In genomic region chrX:77901506-77901905, GRCh38 we compare ENCODE assay signal across 12 cellular contexts. TPM values are rescaled to one million over a fixed set of nuclear protein-coding genes. Genes with fewer than 3 reads are reported as not detected.
A peak's percentile ranks its signal among the peaks of the same experiment; 100 is the strongest.
DNase-seq lines count a peak whose midpoint lies in the region; ATAC-seq, FAIRE-seq and TF ChIP-seq lines count a peak whose summit lies in the region.
"Had no signal": no experiment of that assay in that cellular context is flagged by ENCODE, and none has a peak within 500 bp of the region (broad histone marks: within the 10 kb centered on the region; RNA-seq: fewer than 3 reads in every experiment).

No MANE protein-coding gene starts in this region.

- POLR2A ChIA-PET in GM12878 (lab: Charles Lee) = interaction anchor here (1.0 to 1.7 kb wide), 4 partner anchors 9 to 172 kb away, joined by 3 to 4 read pairs (median 3); partner anchors contain the start of gene ATP7A

- H3K36me3 ChIP-seq in Loucy (ENCODE audit: insufficient read depth, low read length) (no peaks in the 10 kb centered on the region; the same call in 1 of the 2 replicates), GM12878 (ENCODE audit: control insufficient read depth in 2 of 2, insufficient read depth in 2 of 2, low read length in 1 of 2) (no peaks in the 10 kb centered on the region; a peak in 1 of 4 replicates), neural cell (ENCODE audit: insufficient read depth, low read length) (no peaks in the 10 kb centered on the region), WERI-Rb-1 (no peaks in the 10 kb centered on the region)

- H3K9ac ChIP-seq in Loucy (ENCODE audit: low read depth, low read length, poor library complexity, severe bottlenecking) (peak overlapping the region; percentile 91), GM12878 (ENCODE audit: control insufficient read depth, insufficient read depth, low read length) (no peak overlapping the region), neural cell (ENCODE audit: low read length) (no peak overlapping the region)

- intact Hi-C loops in GM12878 (cut with micrococcal nuclease; ENCODE audit: unreplicated experiment) = no loop called here

- no peak for TF ChIP-seq EP300 in GM12878 (IDR thresholded peaks at IDR 0.05; ENCODE audit: borderline replicate concordance in 1 of 2, control insufficient read depth in 1 of 2, low read depth in 2 of 2, low read length in 2 of 2)
- no peak for TF ChIP-seq EP300 in neural cell (conservative IDR thresholded peaks at IDR 0.05; ENCODE audit: poor library complexity, severe bottlenecking)

- H2AFZ ChIP-seq in Loucy (ENCODE audit: low read length) = no peak overlapping the region
- no peak overlapping the region for H2AFZ ChIP-seq in GM12878 (ENCODE audit: control insufficient read depth, low read depth, low read length)
- H2AFZ ChIP-seq in neural cell (ENCODE audit: low read depth, low read length) = no peak overlapping the region

- peaks cover 26% of the 10 kb centered on the region for H4K20me1 ChIP-seq in Loucy (ENCODE audit: insufficient read depth, low read length, poor library complexity, severe bottlenecking)
- no peaks in the 10 kb centered on the region for H4K20me1 ChIP-seq in GM12878 (ENCODE audit: control insufficient read depth, insufficient read depth)
- no peaks in the 10 kb centered on the region for H4K20me1 ChIP-seq in neural cell (ENCODE audit: insufficient read depth)

- in situ Hi-C loops in GM12878 (cut with MboI) = loop anchor here (10.0 kb wide), 1 partner anchor 123 kb away; no protein-coding TSS in a partner anchor

- no TSS peak for BruUV-seq in GM12878 (replicated peaks; lab: Mats Ljungman, UMichigan)

- no peak for TF ChIP-seq RAD21 in GM12878 (IDR thresholded peaks at IDR 0.05; ENCODE audit: insufficient read depth, low read depth, low read length)
- no peak for TF ChIP-seq RAD21 in neural cell (conservative IDR thresholded peaks at IDR 0.05)

- no peak for FAIRE-seq in GM12878 (lab: Jason Lieb, UNC)

- TF ChIP-seq POLR2A in GM12878 (IDR thresholded peaks at IDR 0.05; ENCODE audit: low read depth, low read length) = no peak

- RAD21 ChIA-PET in GM12878 (lab: Charles Lee; ENCODE audit: unreplicated experiment) = interaction anchor here (1.0 to 2.9 kb wide), 3 partner anchors 8 to 128 kb away, joined by 6 to 31 read pairs (median 11); partner anchors contain the start of gene ATP7A

- H3K36me3 Mint-ChIP-seq in activated CD8-positive, alpha-beta memory T cell treated with anti-CD3 and anti-CD28 coated beads, Interleukin-2, amount 10 ng/mL, durations not matched to agents 7 days and 5 days = peaks cover 27% of the 10 kb centered on the region

- H3K9me3 ChIP-seq in Loucy (ENCODE audit: insufficient read depth, low read depth, low read length) = no peaks in the 10 kb centered on the region
- no peaks in the 10 kb centered on the region; the same call in 2 of the 3 replicates for H3K9me3 ChIP-seq in GM12878 (replicated peaks; ENCODE audit: control insufficient read depth, insufficient read depth, low read length)
- no peaks in the 10 kb centered on the region for H3K9me3 ChIP-seq in neural cell (ENCODE audit: low read length)
- H3K9me3 ChIP-seq in WERI-Rb-1 (ENCODE audit: severe bottlenecking) = peaks cover 4% of the 10 kb centered on the region
- H3K9me3 ChIP-seq: ascending aorta, upper lobe of right lung had no signal

- H3K9me3 Mint-ChIP-seq in activated CD8-positive, alpha-beta memory T cell treated with anti-CD3 and anti-CD28 coated beads, Interleukin-2, amount 10 ng/mL, durations not matched to agents 7 days and 5 days (ENCODE audit: low read depth) = no peaks in the 10 kb centered on the region

- H3K4me2 ChIP-seq in Loucy (ENCODE audit: low read depth, low read length, poor library complexity, severe bottlenecking) = peak overlapping the region; percentile 96
- peak overlapping the region; percentile 33; the same call in 1 of the 2 replicates for H3K4me2 ChIP-seq in GM12878 (ENCODE audit: control insufficient read depth, insufficient read depth)
- no peak overlapping the region for H3K4me2 ChIP-seq in neural cell (ENCODE audit: low read length)

- TF ChIP-seq CTCF in Loucy (conservative IDR thresholded peaks at IDR 0.05; ENCODE audit: low read length) (no peak), GM12878 (IDR thresholded peaks at IDR 0.05 in 2 of 3, conservative IDR thresholded peaks at IDR 0.05 in 1 of 3; ENCODE audit: control insufficient read depth in 2 of 3, extremely low read depth in 1 of 3, insufficient read depth in 1 of 3, low read depth in 3 of 3, low read length in 3 of 3) (no peak), neural cell (IDR thresholded peaks at IDR 0.05; ENCODE audit: poor library complexity, severe bottlenecking) (no peak), WERI-Rb-1 (IDR thresholded peaks at IDR 0.05; ENCODE audit: low read depth, low read length) (no peak)

- H3F3A ChIP-seq in Loucy (ENCODE audit: low read depth) (no peaks in the 10 kb centered on the region), neural cell (ENCODE audit: insufficient read depth, low read length, poor library complexity, severe bottlenecking) (no peaks in the 10 kb centered on the region)

- CTCF ChIA-PET in activated CD8-positive, alpha-beta memory T cell treated with anti-CD3 and anti-CD28 coated beads, Interleukin-2, amount 10 ng/mL, durations not matched to agents 7 days and 5 days (lab: Charles Lee) = no interaction called here
- CTCF ChIA-PET in GM12878 (lab: Yijun Ruan, JAX) = interaction anchor here (3.2 to 3.8 kb wide), 3 partner anchors 8 to 123 kb away, joined by 21 to 30 read pairs (median 24); partner anchors contain the start of gene ATP7A

- no peaks in the 10 kb centered on the region for H3K4me1 ChIP-seq in Loucy (ENCODE audit: insufficient read depth, low read length, poor library complexity, severe bottlenecking)
- no peaks in the 10 kb centered on the region for H3K4me1 ChIP-seq in GM12878 (ENCODE audit: control insufficient read depth, insufficient read depth, low read length)

- no peak for ATAC-seq in activated CD8-positive, alpha-beta memory T cell treated with anti-CD3 and anti-CD28 coated beads, Interleukin-2, amount 10 ng/mL, durations not matched to agents 7 days and 5 days
- no peak for ATAC-seq in GM12878
- ATAC-seq: upper lobe of right lung had no signal

- peak overlapping the region; percentile 93 for H3K4me3 ChIP-seq in Loucy (ENCODE audit: low read length, poor library complexity, severe bottlenecking)
- peak overlapping the region; percentile 44; the same call in 1 of the 2 replicates for H3K4me3 ChIP-seq in GM12878
- peak overlapping the region; percentile 78 for H3K4me3 ChIP-seq in neural cell (ENCODE audit: low read length)
- no peak overlapping the region for H3K4me3 ChIP-seq in WERI-Rb-1 (ENCODE audit: low read depth, low read length)

- H3K27me3 Mint-ChIP-seq in activated CD8-positive, alpha-beta memory T cell treated with anti-CD3 and anti-CD28 coated beads, Interleukin-2, amount 10 ng/mL, durations not matched to agents 7 days and 5 days = no peaks in the 10 kb centered on the region

- H3K27ac Mint-ChIP-seq in activated CD8-positive, alpha-beta memory T cell treated with anti-CD3 and anti-CD28 coated beads, Interleukin-2, amount 10 ng/mL, durations not matched to agents 7 days and 5 days = peak overlapping the region; percentile 68

- SMC1A ChIA-PET in GM12878 (lab: Charles Lee; ENCODE audit: uncharacterized antibody, unreplicated experiment) = interaction anchor here (1.1 to 1.7 kb wide), 2 partner anchors 12 to 128 kb away, joined by 3 to 6 read pairs; no protein-coding TSS in a partner anchor

- H3K4me3 Mint-ChIP-seq in activated CD8-positive, alpha-beta memory T cell treated with anti-CD3 and anti-CD28 coated beads, Interleukin-2, amount 10 ng/mL, durations not matched to agents 7 days and 5 days = peak overlapping the region; percentile 98

- H3K9me2 ChIP-seq in Loucy (replicated peaks; ENCODE audit: low read depth, low read length) = no peaks in the 10 kb centered on the region
- H3K9me2 ChIP-seq in neural cell (ENCODE audit: insufficient read depth, low read length) = no peaks in the 10 kb centered on the region

- H3K27ac ChIP-seq in GM12878 (ENCODE audit: control insufficient read depth, insufficient read depth) (no peak overlapping the region), neural cell (ENCODE audit: low read length) (no peak overlapping the region), WERI-Rb-1 (no peak overlapping the region)
- H3K27ac ChIP-seq: ascending aorta had no signal

- H3K4me1 Mint-ChIP-seq in activated CD8-positive, alpha-beta memory T cell treated with anti-CD3 and anti-CD28 coated beads, Interleukin-2, amount 10 ng/mL, durations not matched to agents 7 days and 5 days = peaks cover 22% of the 10 kb centered on the region

- WGBS in GM12878 (ENCODE audit: insufficient coverage, insufficient replicate concordance, low lambda C conversion rate, missing lambda C conversion rate) = 66% methylated on average over 5 of the region's 5 CpGs

- peaks cover 42% of the 10 kb centered on the region for H3K79me2 ChIP-seq in Loucy (ENCODE audit: insufficient read depth, low read length)
- H3K79me2 ChIP-seq in GM12878 (ENCODE audit: control insufficient read depth, insufficient read depth, low read length) = peaks cover 34% of the 10 kb centered on the region
- peaks cover 26% of the 10 kb centered on the region for H3K79me2 ChIP-seq in neural cell (replicated peaks; ENCODE audit: insufficient read depth, low read length)

- no peak for DNase-seq in activated CD8-positive, alpha-beta memory T cell treated with anti-CD3 and anti-CD28 coated beads, Interleukin-2, amount 10 ng/mL, durations not matched to agents 7 days and 5 days
- no peak for DNase-seq in activated CD8-positive, alpha-beta memory T cell treated with anti-CD3 and anti-CD28 coated beads, Interleukin-2, amount 50 U/mL, for 4 hours
- DNase-seq in GM12878 (ENCODE audit: low read depth, low spot score) (no peak), NCI-H524 (lab: John Stamatoyannopoulos, UW) (no peak), WERI-Rb-1 (no peak), DMS153 (lab: John Stamatoyannopoulos, UW) (no peak)
- DNase-seq: activated CD4-positive, alpha-beta T cell treated with anti-CD3 and anti-CD28 coated beads, Interleukin-2, amount 50 U/mL, for 48 hours; NCI-H774; upper lobe of right lung had no signal

- H3K27me3 ChIP-seq in Loucy (ENCODE audit: insufficient read depth, low read length, poor library complexity, severe bottlenecking) (no peaks in the 10 kb centered on the region), GM12878 (replicated peaks in 1 of 2; ENCODE audit: control insufficient read depth in 2 of 2, insufficient read depth in 2 of 2, low read length in 1 of 2) (no peaks in the 10 kb centered on the region), neural cell (ENCODE audit: insufficient read depth, low read depth, low read length) (no peaks in the 10 kb centered on the region), WERI-Rb-1 (ENCODE audit: insufficient read depth, low read depth, severe bottlenecking) (peaks cover 4% of the 10 kb centered on the region)
- H3K27me3 ChIP-seq: ascending aorta, upper lobe of right lung had no signal

RNA-seq across cellular contexts. Expression of gene COX7B, which starts 2.2 kb away (rescaled TPM):
- 100 to 1,000 TPM; 256 to 279 TPM for total RNA-seq in activated CD8-positive, alpha-beta memory T cell treated with anti-CD3 and anti-CD28 coated beads, Interleukin-2, amount 10 ng/mL, durations not matched to agents 7 days and 5 days
- total RNA-seq in GM12878 (2013; cell fraction: nucleolus; rRNA removed) = 59.1 and 62.7 TPM in 2 replicates
- total RNA-seq in GM12878 (2014; rRNA removed) (467 and 534 TPM in 2 replicates), GM12878 (2014; rRNA removed; fragmentation: Illumina TruSeq; extraction: Trizol) (691 and 726 TPM in 2 replicates), GM12878 (2021) (331 and 332 TPM in 2 replicates)
- polyA plus RNA-seq in GM12878 (2011; ENCODE audit: low read depth) = 1,660 TPM
- polyA plus RNA-seq in GM12878 (2011; rRNA removed) (1,589 and 1,856 TPM in 2 replicates), GM12878 (2014; fragmentation: Illumina TruSeq; extraction: Trizol) (727 and 839 TPM in 2 replicates), GM12878 (2014; fragmentation: Nextera tagmentation; extraction: Ambion mirVana) (1,000 to 10,000 TPM; 2,041 to 2,070 TPM), GM12878 (2014; rRNA removed) (747 and 862 TPM in 2 replicates), GM12878 (2016; fragmentation: Nextera tagmentation; extraction: Ambion mirVana) (1,000 to 10,000 TPM; 1,113 to 1,176 TPM), neural cell (1,191 and 1,214 TPM in 2 replicates)
- 1,448 and 1,540 TPM in 2 replicates for polyA plus RNA-seq in GM12878 (2011; cell fraction: cytosol; rRNA removed)
- polyA plus RNA-seq in GM12878 (2011; cell fraction: nucleus; rRNA removed) = 567 and 717 TPM in 2 replicates
- 350 and 454 TPM in 2 replicates for polyA plus RNA-seq in GM12878 (2012)
- polyA minus RNA-seq in GM12878 (2011; rRNA and poly(A)+ RNA removed) = 260 and 503 TPM in 2 replicates
- polyA minus RNA-seq in GM12878 (2011; cell fraction: cytosol; rRNA and poly(A)+ RNA removed) = 95.8 and 121 TPM in 2 replicates
- 45.7 and 46.4 TPM in 2 replicates for polyA minus RNA-seq in GM12878 (2011; cell fraction: nucleus; rRNA and poly(A)+ RNA removed)
- 199 and 322 TPM in 2 replicates for polyA minus RNA-seq in neural cell

RNA-seq across cellular contexts. Expression of gene MAGT1, which starts 6.3 kb away (rescaled TPM):
- total RNA-seq in activated CD8-positive, alpha-beta memory T cell treated with anti-CD3 and anti-CD28 coated beads, Interleukin-2, amount 10 ng/mL, durations not matched to agents 7 days and 5 days = 10 to 100 TPM; 40.1 to 44.4 TPM
- 70.0 and 78.0 TPM in 2 replicates for total RNA-seq in GM12878 (2013; cell fraction: nucleolus; rRNA removed)
- total RNA-seq in GM12878 (2014; rRNA removed) (53.8 and 69.0 TPM in 2 replicates), GM12878 (2014; rRNA removed; fragmentation: Illumina TruSeq; extraction: Trizol) (54.8 and 57.1 TPM in 2 replicates), GM12878 (2021) (36.7 and 41.8 TPM in 2 replicates)
- 19.6 TPM for polyA plus RNA-seq in GM12878 (2011; ENCODE audit: low read depth)
- polyA plus RNA-seq in GM12878 (2011; rRNA removed) (44.6 and 55.0 TPM in 2 replicates), GM12878 (2014; fragmentation: Illumina TruSeq; extraction: Trizol) (45.3 and 48.1 TPM in 2 replicates), GM12878 (2014; fragmentation: Nextera tagmentation; extraction: Ambion mirVana) (10 to 100 TPM; 28.0 to 41.3 TPM), GM12878 (2014; rRNA removed) (41.2 and 47.7 TPM in 2 replicates), GM12878 (2016; fragmentation: Nextera tagmentation; extraction: Ambion mirVana) (10 to 100 TPM; 49.9 to 59.1 TPM), neural cell (2.5 and 3.6 TPM in 2 replicates)
- 32.8 and 37.3 TPM in 2 replicates for polyA plus RNA-seq in GM12878 (2011; cell fraction: cytosol; rRNA removed)
- 13.8 and 17.5 TPM in 2 replicates for polyA plus RNA-seq in GM12878 (2011; cell fraction: nucleus; rRNA removed)
- polyA plus RNA-seq in GM12878 (2012) = 32.2 and 40.4 TPM in 2 replicates
- polyA minus RNA-seq in GM12878 (2011; rRNA and poly(A)+ RNA removed) = 85.6 and 91.7 TPM in 2 replicates
- polyA minus RNA-seq in GM12878 (2011; cell fraction: cytosol; rRNA and poly(A)+ RNA removed) = 23.7 and 32.1 TPM in 2 replicates
- 21.5 and 30.9 TPM in 2 replicates for polyA minus RNA-seq in GM12878 (2011; cell fraction: nucleus; rRNA and poly(A)+ RNA removed)
- polyA minus RNA-seq in neural cell = 6.0 and 6.3 TPM in 2 replicates

RNA-seq across cellular contexts. Expression of gene ATP7A, which starts 9.0 kb away (rescaled TPM):
- total RNA-seq in activated CD8-positive, alpha-beta memory T cell treated with anti-CD3 and anti-CD28 coated beads, Interleukin-2, amount 10 ng/mL, durations not matched to agents 7 days and 5 days = 10 to 100 TPM in 1 of 2 experiments, 1 to 10 TPM in 1; 10.0 to 11.9 TPM
- 52.3 and 59.4 TPM in 2 replicates for total RNA-seq in GM12878 (2013; cell fraction: nucleolus; rRNA removed)
- total RNA-seq in GM12878 (2014; rRNA removed) (8.8 and 11.3 TPM in 2 replicates), GM12878 (2014; rRNA removed; fragmentation: Illumina TruSeq; extraction: Trizol) (12.0 and 12.9 TPM in 2 replicates), GM12878 (2021) (9.2 and 9.3 TPM in 2 replicates)
- 2.8 TPM for polyA plus RNA-seq in GM12878 (2011; ENCODE audit: low read depth)
- polyA plus RNA-seq in GM12878 (2011; rRNA removed) (11.4 and 16.9 TPM in 2 replicates), GM12878 (2014; fragmentation: Illumina TruSeq; extraction: Trizol) (7.5 and 9.4 TPM in 2 replicates), GM12878 (2014; fragmentation: Nextera tagmentation; extraction: Ambion mirVana) (1 to 10 TPM; 2.5 to 3.7 TPM), GM12878 (2014; rRNA removed) (4.1 and 5.2 TPM in 2 replicates), GM12878 (2016; fragmentation: Nextera tagmentation; extraction: Ambion mirVana) (1 to 10 TPM; 6.5 to 7.7 TPM), neural cell (4.9 and 6.2 TPM in 2 replicates)
- 4.6 and 6.0 TPM in 2 replicates for polyA plus RNA-seq in GM12878 (2011; cell fraction: cytosol; rRNA removed)
- polyA plus RNA-seq in GM12878 (2011; cell fraction: nucleus; rRNA removed) = 7.0 and 7.1 TPM in 2 replicates
- polyA plus RNA-seq in GM12878 (2012) = 3.8 and 6.9 TPM in 2 replicates
- polyA minus RNA-seq in GM12878 (2011; rRNA and poly(A)+ RNA removed) = 22.4 and 35.4 TPM in 2 replicates
- 10.3 and 10.5 TPM in 2 replicates for polyA minus RNA-seq in GM12878 (2011; cell fraction: cytosol; rRNA and poly(A)+ RNA removed)
- 11.0 and 14.1 TPM in 2 replicates for polyA minus RNA-seq in GM12878 (2011; cell fraction: nucleus; rRNA and poly(A)+ RNA removed)
- polyA minus RNA-seq in neural cell = 23.6 and 27.3 TPM in 2 replicates
